27 cellular contexts compared by ENCODE assay signal in the genomic region with DNA sequence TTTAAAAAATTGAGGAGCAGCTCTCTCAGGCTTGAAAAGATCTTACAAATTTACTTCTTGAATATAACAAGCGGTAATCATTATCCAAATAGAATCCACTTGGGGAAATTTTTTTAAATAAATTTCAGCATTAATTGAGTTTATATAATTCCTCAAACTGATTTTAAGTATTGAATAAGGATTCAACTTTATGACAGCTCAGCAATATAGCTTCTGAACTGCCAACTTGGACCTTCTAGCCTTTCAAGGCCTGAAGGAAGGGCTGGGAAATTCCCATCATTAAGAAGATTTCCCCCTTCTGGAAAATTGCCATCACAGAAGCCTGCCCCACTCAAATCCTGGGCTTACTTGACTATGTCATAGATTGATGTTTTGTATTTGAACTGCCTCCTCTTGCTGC. TPM values are rescaled to one million over a fixed set of nuclear protein-coding genes. Genes with fewer than 3 reads are reported as not detected.
"Had no signal": no experiment of that assay in that cellular context is flagged by ENCODE, and none has a peak within 500 bp of the region (broad histone marks: within the 10 kb centered on the region; RNA-seq: fewer than 3 reads in every experiment).

No MANE protein-coding gene starts in this region.

- H3K9me3 ChIP-seq: left lung, lower lobe of right lung, pancreas, spleen, suprapubic skin, thoracic aorta, tibial artery, upper lobe of right lung had no signal

- H3K27ac ChIP-seq: left lung, lower lobe of right lung, pancreas, sigmoid colon, spleen, suprapubic skin, thoracic aorta, tibial artery, upper lobe of right lung had no signal

- H3K36me3 ChIP-seq: lower lobe of right lung, pancreas, sigmoid colon, upper lobe of right lung had no signal

- H3K4me3 ChIP-seq: left lung, lower lobe of right lung, pancreas, sigmoid colon, spleen, suprapubic skin, thoracic aorta, tibial artery, upper lobe of right lung had no signal

- ATAC-seq: left colon; left lung; lower lobe of right lung; naive thymus-derived CD8-positive, alpha-beta T cell; pancreas; right cardiac atrium; stimulated activated effector memory CD8-positive, alpha-beta T cell treated with anti-CD3 and anti-CD28 coated beads, Interleukin-12 subunit alpha, Interleukin-12 subunit beta, amount 100 ng/mL, for 72 hours; upper lobe of right lung had no signal

- H3K4me1 ChIP-seq: left lung, lower lobe of right lung, pancreas, sigmoid colon, spleen, suprapubic skin, tibial artery, upper lobe of right lung had no signal

- FAIRE-seq: keratinocyte, pancreas, small intestine had no signal

- H3K27me3 ChIP-seq: left lung, pancreas, sigmoid colon, spleen, suprapubic skin, tibial artery, upper lobe of right lung had no signal

- DNase-seq: hippocampal formation; kidney glomerular epithelial cell; left colon; left lung; lower lobe of right lung; mammary epithelial cell; mesenchymal stem cell; naive thymus-derived CD8-positive, alpha-beta T cell; nucleus accumbens; pancreas; retina; right cardiac atrium; sigmoid colon; small intestine; spleen; stimulated activated CD4-positive, alpha-beta T cell treated with anti-CD3 and anti-CD28 coated beads, Interleukin-4, amount 100 ng/mL, for 24 hours; stimulated activated naive CD4-positive, alpha-beta T cell; tibial artery; trophoblast cell; upper lobe of right lung had no signal

RNA-seq across cellular contexts. Expression of a gene that starts 57.5 kb away (rescaled TPM):
- total RNA-seq: left colon; mammary epithelial cell; naive thymus-derived CD8-positive, alpha-beta T cell; osteoblast; posterior vena cava; sigmoid colon; subcutaneous adipose tissue had no signal
- polyA plus RNA-seq: mammary epithelial cell, right cardiac atrium, spleen had no signal
